18 cellular contexts compared by ENCODE assay signal in genomic region chr3:49747792-49748480, GRCh38. TPM values are rescaled to one million over a fixed set of nuclear protein-coding genes. Genes with fewer than 3 reads are reported as not detected.
DNase-seq lines count a peak whose midpoint lies in the region; ATAC-seq and TF ChIP-seq lines count a peak whose summit lies in the region.
"Had no signal": no experiment of that assay in that cellular context is flagged by ENCODE, and none has a peak within 500 bp of the region (broad histone marks: within the 10 kb centered on the region; RNA-seq: fewer than 3 reads in every experiment).

No MANE protein-coding gene starts in this region.

- H3K36me3 ChIP-seq in RWPE2 (ENCODE audit: low read depth), result peaks cover 25% of the 10 kb centered on the region
- H3K36me3 ChIP-seq: prostate gland had no signal

- no peak overlapping the region for H3K27ac ChIP-seq in RWPE2 (ENCODE audit: poor library complexity, severe bottlenecking)
- H3K27ac ChIP-seq: body of pancreas, C4-2B, prostate gland had no signal

- no peaks in the 10 kb centered on the region for H3K27me3 ChIP-seq in RWPE2 (ENCODE audit: insufficient read depth, poor library complexity, severe bottlenecking)
- H3K27me3 ChIP-seq: body of pancreas had no signal

- peak; percentile 79 for DNase-seq in EH (ENCODE audit: low read depth)
- DNase-seq in RWPE2 (ENCODE audit: low spot score), result no peak
- DNase-seq in epithelial cell of proximal tubule (ENCODE audit: low read depth), result peak; percentile 85
- peak; percentile 89 for DNase-seq in non-pigmented ciliary epithelial cell (ENCODE audit: low read depth)
- no peak for DNase-seq in NCI-H1105 treated with DMSO at 0.1 percent for 48 hours (lab: John Stamatoyannopoulos, UW)
- no peak for DNase-seq in activated gamma-delta T cell (lab: John Stamatoyannopoulos, UW)
- DNase-seq in Kasumi-1 (lab: John Stamatoyannopoulos, UW), result no peak
- DNase-seq: activated T-cell treated with anti-CD3 and anti-CD28 coated beads, Interleukin-2, amount 50 U/mL, for 4 hours; body of pancreas; NCI-H1092; NCI-H345; stimulated activated CD4-positive, alpha-beta T cell treated with anti-CD3 and anti-CD28 coated beads, Interleukin-4, amount 100 ng/mL, for 24 hours; stimulated activated naive CD4-positive, alpha-beta T cell treated with Interleukin-2 at 50 U/mL for 16 hours had no signal

- no peaks in the 10 kb centered on the region for H3K4me1 ChIP-seq in RWPE2 (ENCODE audit: insufficient read depth, poor library complexity, severe bottlenecking)
- H3K4me1 ChIP-seq: prostate gland had no signal

- TF ChIP-seq CTCF in RWPE2 (IDR thresholded peaks at IDR 0.05; ENCODE audit: poor library complexity, severe bottlenecking), result no peak
- TF ChIP-seq CTCF in epithelial cell of proximal tubule (conservative IDR thresholded peaks at IDR 0.05; ENCODE audit: low read depth, low read length), result no peak

- H3K4me3 ChIP-seq in RWPE2 (ENCODE audit: severe bottlenecking), result no peak overlapping the region
- no peak overlapping the region for H3K4me3 ChIP-seq in epithelial cell of proximal tubule (ENCODE audit: low read depth, low read length)
- H3K4me3 ChIP-seq: body of pancreas, prostate gland had no signal

- ATAC-seq in RWPE2 (ENCODE audit: low read depth) (peak; percentile 46; the same call in 2 of the 3 replicates), GM21737 (IDR thresholded peaks at IDR 0.05; ENCODE audit: unreplicated experiment) (no peak)
- ATAC-seq: activated T-cell treated with anti-CD3 and anti-CD28 coated beads, Interleukin-2, amount 50 U/mL, for 4 hours; body of pancreas had no signal

- H3K9me3 ChIP-seq in RWPE2 (ENCODE audit: severe bottlenecking), result no peaks in the 10 kb centered on the region
- H3K9me3 ChIP-seq: body of pancreas, prostate gland had no signal

RNA-seq across cellular contexts. Expression of gene GMPPB, which starts 24.2 kb away (rescaled TPM):
- total RNA-seq in epithelial cell of proximal tubule, result 50.4 and 88.9 TPM in 2 replicates

RNA-seq across cellular contexts. Expression of gene AMIGO3, which starts 28.5 kb away (rescaled TPM):
- 0.07 and 0.86 TPM in 2 replicates for total RNA-seq in epithelial cell of proximal tubule
- total RNA-seq: mesenteric fat pad had no signal

RNA-seq across cellular contexts. Expression of gene IP6K1, which starts 38.4 kb away (rescaled TPM):
- total RNA-seq in epithelial cell of proximal tubule, result 27.5 and 30.7 TPM in 2 replicates

RNA-seq across cellular contexts. Expression of gene CDHR4, which starts 51.7 kb away (rescaled TPM):
- total RNA-seq in epithelial cell of proximal tubule, result not detected in 2 replicates
- total RNA-seq: activated T-cell treated with anti-CD3 and anti-CD28 coated beads, Interleukin-2, amount 50 U/mL, for 4 hours; Daoy; mesenteric fat pad; prostate gland had no signal

RNA-seq across cellular contexts. Expression of gene INKA1, which starts 55.1 kb away (rescaled TPM):
- total RNA-seq in epithelial cell of proximal tubule, result 2.5 TPM in 1 of 2 replicates, not detected in the other
- total RNA-seq: Daoy had no signal

Comparison
In these comparisons a context has a peak if more than half of its experiments do, and no peak if none do; other contexts are left out.
1. DNase-seq: peak in EH (single experiment), epithelial cell of proximal tubule (single experiment) and non-pigmented ciliary epithelial cell (single experiment); none in RWPE2 (single experiment), NCI-H1105 treated with DMSO at 0.1 percent for 48 hours (single experiment), activated gamma-delta T cell (single experiment) and Kasumi-1 (0 of 2).